ENCODE assay signal across 19 cellular contexts in the genomic region with DNA sequence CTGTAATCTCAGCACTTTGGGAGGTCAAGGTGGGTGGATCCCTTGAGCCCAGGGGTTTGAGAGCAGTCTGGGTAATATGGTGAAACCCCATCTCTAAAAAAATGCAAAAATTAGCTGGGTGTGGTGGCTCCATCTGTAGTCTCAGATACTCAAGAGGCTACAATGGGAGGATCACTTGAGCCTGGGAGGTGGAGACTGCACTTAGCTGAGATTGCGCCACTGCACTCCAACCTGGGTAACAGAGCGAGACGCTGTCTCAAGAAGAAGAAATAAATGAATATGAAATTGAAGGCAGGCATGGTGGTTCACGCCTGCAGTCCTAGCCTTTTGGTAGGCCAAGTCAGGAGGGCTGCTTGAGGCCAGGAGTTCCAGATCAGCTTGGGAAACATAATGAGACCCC. TPM values are rescaled to one million over a fixed set of nuclear protein-coding genes. Genes with fewer than 3 reads are reported as not detected.
DNase-seq lines count a peak whose midpoint lies in the region; ATAC-seq and TF ChIP-seq lines count a peak whose summit lies in the region.
"Had no signal": no experiment of that assay in that cellular context is flagged by ENCODE, and none has a peak within 500 bp of the region (broad histone marks: within the 10 kb centered on the region; RNA-seq: fewer than 3 reads in every experiment).

No MANE protein-coding gene starts in this region.

- ATAC-seq in CD4-positive, alpha-beta T cell (ENCODE audit: poor library complexity): no peak
- no peak for ATAC-seq in activated T-helper 17 cell treated with anti-CD3 and anti-CD28 coated beads, Interleukin-2, amount 50 U/mL, for 72 hours (replicated peaks)
- ATAC-seq in naive thymus-derived CD4-positive, alpha-beta T cell: no peak

- CTCF ChIA-PET in CD4-positive, alpha-beta T cell (lab: Charles Lee): interaction anchor here (0.9 to 2.0 kb wide), 2 partner anchors 9 to 48 kb away, joined by 3 to 5 read pairs; no protein-coding TSS in a partner anchor
- CTCF ChIA-PET in naive thymus-derived CD4-positive, alpha-beta T cell (lab: Charles Lee): interaction anchor here (0.6 to 0.9 kb wide), 2 partner anchors 9 to 42 kb away, joined by 3 to 4 read pairs; no protein-coding TSS in a partner anchor

- no peak for DNase-seq in activated CD4-positive, alpha-beta T cell treated with anti-CD3 and anti-CD28 coated beads, Interleukin-2, amount 10 ng/mL, durations not matched to agents 24 days and 14 days
- DNase-seq in activated CD4-positive, alpha-beta T cell treated with anti-CD3 and anti-CD28 coated beads, Interleukin-2, amount 50 U/mL, for 1 hour: no peak
- DNase-seq in CD4-positive, alpha-beta T cell: no peak
- no peak for DNase-seq in naive thymus-derived CD4-positive, alpha-beta T cell
- DNase-seq in H4 (ENCODE audit: low spot score) (no peak), dorsolateral prefrontal cortex (no peak), NCI-H2081 (lab: John Stamatoyannopoulos, UW) (no peak)
- DNase-seq: activated CD4-positive, alpha-beta T cell treated with anti-CD3 and anti-CD28 coated beads, Interleukin-2, amount 50 U/mL, for 48 hours; DMS79 treated with DMSO at 0.1 percent for 48 hours; erythroblast; foreskin melanocyte; mesendoderm; MM.1S; NCI-H1694; NCI-H446 treated with DMSO at 0.1 percent for 48 hours; spleen; stimulated activated CD8-positive, alpha-beta memory T cell treated with anti-CD3 and anti-CD28 coated beads, Interleukin-4, amount 100 ng/mL, for 48 hours had no signal

- H3K36me3 Mint-ChIP-seq in activated CD4-positive, alpha-beta T cell treated with anti-CD3 and anti-CD28 coated beads, Interleukin-2, amount 10 ng/mL, durations not matched to agents 24 days and 14 days (ENCODE audit: low read depth): peaks cover 12% of the 10 kb centered on the region
- H3K36me3 Mint-ChIP-seq in CD4-positive, alpha-beta T cell (ENCODE audit: low read depth): peaks cover 26% of the 10 kb centered on the region
- H3K36me3 Mint-ChIP-seq in activated T-helper 17 cell treated with anti-CD3 and anti-CD28 coated beads, Interleukin-2, amount 50 U/mL, for 72 hours (ENCODE audit: low read depth): peaks cover 43% of the 10 kb centered on the region
- H3K36me3 Mint-ChIP-seq in naive thymus-derived CD4-positive, alpha-beta T cell: peaks cover 0 to 14% (median 4%) of the 10 kb centered on the region in 5 donors

- no peaks in the 10 kb centered on the region for H3K9me3 ChIP-seq in CD4-positive, alpha-beta T cell (ENCODE audit: control insufficient read depth, low read length)
- H3K9me3 ChIP-seq in naive thymus-derived CD4-positive, alpha-beta T cell (ENCODE audit: control insufficient read depth in 2 of 3, low read length in 3 of 3): no peaks in the 10 kb centered on the region
- H3K9me3 ChIP-seq: spleen had no signal

- intact Hi-C loops in activated CD4-positive, alpha-beta T cell treated with anti-CD3 and anti-CD28 coated beads, Interleukin-2, amount 10 ng/mL, durations not matched to agents 24 days and 14 days (cut with micrococcal nuclease): no loop called here
- intact Hi-C loops in CD4-positive, alpha-beta T cell (cut with DNase I, micrococcal nuclease): no loop called here
- intact Hi-C loops in naive thymus-derived CD4-positive, alpha-beta T cell (cut with micrococcal nuclease): no loop called here
- intact Hi-C loops in dorsolateral prefrontal cortex (cut with DNase I): no loop called here

- no peaks in the 10 kb centered on the region for H3K27me3 Mint-ChIP-seq in activated CD4-positive, alpha-beta T cell treated with anti-CD3 and anti-CD28 coated beads, Interleukin-2, amount 10 ng/mL, durations not matched to agents 24 days and 14 days
- H3K27me3 Mint-ChIP-seq in CD4-positive, alpha-beta T cell: no peaks in the 10 kb centered on the region
- no peaks in the 10 kb centered on the region for H3K27me3 Mint-ChIP-seq in activated T-helper 17 cell treated with anti-CD3 and anti-CD28 coated beads, Interleukin-2, amount 50 U/mL, for 72 hours
- H3K27me3 Mint-ChIP-seq in naive thymus-derived CD4-positive, alpha-beta T cell: no peaks in the 10 kb centered on the region
- H3K27me3 Mint-ChIP-seq: IgD-negative memory B cell had no signal

- peaks cover 28% of the 10 kb centered on the region for H3K4me1 Mint-ChIP-seq in activated CD4-positive, alpha-beta T cell treated with anti-CD3 and anti-CD28 coated beads, Interleukin-2, amount 10 ng/mL, durations not matched to agents 24 days and 14 days
- peaks cover 54% of the 10 kb centered on the region for H3K4me1 Mint-ChIP-seq in CD4-positive, alpha-beta T cell (ENCODE audit: low read depth)
- peaks cover 34% of the 10 kb centered on the region for H3K4me1 Mint-ChIP-seq in activated T-helper 17 cell treated with anti-CD3 and anti-CD28 coated beads, Interleukin-2, amount 50 U/mL, for 72 hours
- H3K4me1 Mint-ChIP-seq in naive thymus-derived CD4-positive, alpha-beta T cell: peaks cover 35 to 55% (median 45%) of the 10 kb centered on the region in 7 donors

- H3K4me3 Mint-ChIP-seq in activated CD4-positive, alpha-beta T cell treated with anti-CD3 and anti-CD28 coated beads, Interleukin-2, amount 10 ng/mL, durations not matched to agents 24 days and 14 days: no peak overlapping the region
- peak overlapping the region; percentile 16 for H3K4me3 Mint-ChIP-seq in CD4-positive, alpha-beta T cell
- H3K4me3 Mint-ChIP-seq in activated T-helper 17 cell treated with anti-CD3 and anti-CD28 coated beads, Interleukin-2, amount 50 U/mL, for 72 hours: no peak overlapping the region
- peak overlapping the region in 8 of 10 donors; percentile 9 to 58 (median 40) for H3K4me3 Mint-ChIP-seq in naive thymus-derived CD4-positive, alpha-beta T cell
- H3K4me3 Mint-ChIP-seq: IgD-negative memory B cell had no signal

- no peak for TF ChIP-seq CTCF in CD4-positive, alpha-beta T cell (IDR thresholded peaks at IDR 0.05)
- TF ChIP-seq CTCF in dorsolateral prefrontal cortex (IDR thresholded peaks at IDR 0.05 in 54 of 56, conservative IDR thresholded peaks at IDR 0.05 in 2 of 56; ENCODE audit: low read depth in 1 of 56, partially characterized antibody in 56 of 56): no peak

- no peak overlapping the region for H3K27ac ChIP-seq in CD4-positive, alpha-beta T cell (ENCODE audit: low read depth, low read length)
- H3K27ac ChIP-seq in naive thymus-derived CD4-positive, alpha-beta T cell (ENCODE audit: low read depth, low read length): no peak overlapping the region
- H3K27ac ChIP-seq in dorsolateral prefrontal cortex: no peak overlapping the region

- POLR2A ChIA-PET in CD4-positive, alpha-beta T cell (lab: Charles Lee): interaction anchor here (0.9 kb wide), 1 partner anchor 22 kb away, joined by 3 read pairs; no protein-coding TSS in a partner anchor
- POLR2A ChIA-PET in naive thymus-derived CD4-positive, alpha-beta T cell (lab: Charles Lee): interaction anchor here (1.5 kb wide), 1 partner anchor 130 kb away, joined by 6 read pairs; a partner anchor contains a TSS

- H3K9me3 Mint-ChIP-seq in activated CD4-positive, alpha-beta T cell treated with anti-CD3 and anti-CD28 coated beads, Interleukin-2, amount 10 ng/mL, durations not matched to agents 24 days and 14 days: no peaks in the 10 kb centered on the region
- H3K9me3 Mint-ChIP-seq in CD4-positive, alpha-beta T cell: no peaks in the 10 kb centered on the region
- no peaks in the 10 kb centered on the region for H3K9me3 Mint-ChIP-seq in activated T-helper 17 cell treated with anti-CD3 and anti-CD28 coated beads, Interleukin-2, amount 50 U/mL, for 72 hours
- peaks cover 0 to 1% (median 0%) of the 10 kb centered on the region in 11 donors for H3K9me3 Mint-ChIP-seq in naive thymus-derived CD4-positive, alpha-beta T cell
- H3K9me3 Mint-ChIP-seq: IgD-negative memory B cell had no signal

- no peaks in the 10 kb centered on the region for H3K27me3 ChIP-seq in CD4-positive, alpha-beta T cell (ENCODE audit: control insufficient read depth, insufficient read depth, low read length)
- no peaks in the 10 kb centered on the region for H3K27me3 ChIP-seq in naive thymus-derived CD4-positive, alpha-beta T cell (ENCODE audit: control insufficient read depth in 2 of 2, insufficient read depth in 2 of 2, low read length in 2 of 2)
- no peaks in the 10 kb centered on the region for H3K27me3 ChIP-seq in dorsolateral prefrontal cortex
- H3K27me3 ChIP-seq: spleen had no signal

- H3K27ac Mint-ChIP-seq in activated CD4-positive, alpha-beta T cell treated with anti-CD3 and anti-CD28 coated beads, Interleukin-2, amount 10 ng/mL, durations not matched to agents 24 days and 14 days: peak overlapping the region; percentile 12
- peak overlapping the region; percentile 53 for H3K27ac Mint-ChIP-seq in CD4-positive, alpha-beta T cell
- H3K27ac Mint-ChIP-seq in activated T-helper 17 cell treated with anti-CD3 and anti-CD28 coated beads, Interleukin-2, amount 50 U/mL, for 72 hours: peak overlapping the region; percentile 55
- H3K27ac Mint-ChIP-seq in naive thymus-derived CD4-positive, alpha-beta T cell: peak overlapping the region in 8 of 9 donors; percentile 43 to 81 (median 68)

- H3K36me3 ChIP-seq in naive thymus-derived CD4-positive, alpha-beta T cell (ENCODE audit: control insufficient read depth in 2 of 3, insufficient read depth in 3 of 3, low read length in 3 of 3): peaks cover 0 to 14% (median 3%) of the 10 kb centered on the region in 3 experiments

- peaks cover 2 to 19% of the 10 kb centered on the region in 2 donors for H3K4me1 ChIP-seq in naive thymus-derived CD4-positive, alpha-beta T cell (ENCODE audit: control insufficient read depth in 2 of 2, insufficient read depth in 2 of 2, low read length in 2 of 2)

- H3K4me3 ChIP-seq in naive thymus-derived CD4-positive, alpha-beta T cell (ENCODE audit: low read length): no peak overlapping the region
- H3K4me3 ChIP-seq in dorsolateral prefrontal cortex: no peak overlapping the region
- H3K4me3 ChIP-seq: spleen had no signal

RNA-seq across cellular contexts. Expression of a gene that starts 21.4 kb away (rescaled TPM):
- 34.6 and 37.3 TPM in 2 replicates for total RNA-seq in activated CD4-positive, alpha-beta T cell treated with anti-CD3 and anti-CD28 coated beads, Interleukin-2, amount 10 ng/mL, durations not matched to agents 24 days and 14 days
- total RNA-seq in CD4-positive, alpha-beta T cell: 10 to 100 TPM; 21.8 to 22.2 TPM
- 10 to 100 TPM; 26.7 to 42.4 TPM for total RNA-seq in activated T-helper 17 cell treated with anti-CD3 and anti-CD28 coated beads, Interleukin-2, amount 50 U/mL, for 72 hours
- total RNA-seq in naive thymus-derived CD4-positive, alpha-beta T cell: 10 to 100 TPM; 26.4 to 51.2 (median 35.5) TPM
- 10 to 100 TPM in 1 of 2 donors, 1 to 10 TPM in 1; 3.5 to 12.3 TPM for polyA plus RNA-seq in naive thymus-derived CD4-positive, alpha-beta T cell
- total RNA-seq in H4 (2014; rRNA removed; shearing (Covaris generic)): 11.9 and 12.8 TPM in 2 replicates
- total RNA-seq in dorsolateral prefrontal cortex: 10 to 100 TPM; 17.4 to 42.6 (median 27.4) TPM

RNA-seq across cellular contexts. Expression of a gene that starts 39.8 kb away (rescaled TPM):
- 0.88 and 1.6 TPM in 2 replicates for total RNA-seq in activated CD4-positive, alpha-beta T cell treated with anti-CD3 and anti-CD28 coated beads, Interleukin-2, amount 10 ng/mL, durations not matched to agents 24 days and 14 days
- total RNA-seq in CD4-positive, alpha-beta T cell: 1 to 10 TPM; 3.6 to 4.2 TPM
- 1 to 10 TPM; 1.3 to 1.4 TPM for total RNA-seq in activated T-helper 17 cell treated with anti-CD3 and anti-CD28 coated beads, Interleukin-2, amount 50 U/mL, for 72 hours
- total RNA-seq in naive thymus-derived CD4-positive, alpha-beta T cell: 1 to 10 TPM; 2.0 to 8.1 (median 6.0) TPM
- 1 to 10 TPM in 1 of 2 donors, under 1 TPM in 1; 0.97 to 1.2 TPM for polyA plus RNA-seq in naive thymus-derived CD4-positive, alpha-beta T cell
- total RNA-seq in H4 (2014; rRNA removed; shearing (Covaris generic)): not detected in 2 replicates
- 10 to 100 TPM in 42 of 120 experiments, 1 to 10 TPM in 78; 3.6 to 17.8 (median 8.8) TPM for total RNA-seq in dorsolateral prefrontal cortex

RNA-seq across cellular contexts. Expression of a gene that starts 52.6 kb away (rescaled TPM):
- 126 and 134 TPM in 2 replicates for total RNA-seq in activated CD4-positive, alpha-beta T cell treated with anti-CD3 and anti-CD28 coated beads, Interleukin-2, amount 10 ng/mL, durations not matched to agents 24 days and 14 days
- 100 to 1,000 TPM; 141 to 145 TPM for total RNA-seq in CD4-positive, alpha-beta T cell
- total RNA-seq in activated T-helper 17 cell treated with anti-CD3 and anti-CD28 coated beads, Interleukin-2, amount 50 U/mL, for 72 hours: 10 to 100 TPM; 56.1 to 68.5 TPM
- 100 to 1,000 TPM in 4 of 5 experiments, 10 to 100 TPM in 1; 98.3 to 143 (median 118) TPM for total RNA-seq in naive thymus-derived CD4-positive, alpha-beta T cell
- 10 to 100 TPM; 12.3 to 19.0 TPM for polyA plus RNA-seq in naive thymus-derived CD4-positive, alpha-beta T cell
- total RNA-seq in H4 (2014; rRNA removed; shearing (Covaris generic)): 160 and 216 TPM in 2 replicates
- 100 to 1,000 TPM in 3 of 120 experiments, 10 to 100 TPM in 117; 46.9 to 108 (median 65.7) TPM for total RNA-seq in dorsolateral prefrontal cortex

RNA-seq across cellular contexts. Expression of a gene that starts 55.3 kb away (rescaled TPM):
- total RNA-seq in activated CD4-positive, alpha-beta T cell treated with anti-CD3 and anti-CD28 coated beads, Interleukin-2, amount 10 ng/mL, durations not matched to agents 24 days and 14 days: 514 and 546 TPM in 2 replicates
- total RNA-seq in CD4-positive, alpha-beta T cell: 100 to 1,000 TPM; 150 to 152 TPM
- total RNA-seq in activated T-helper 17 cell treated with anti-CD3 and anti-CD28 coated beads, Interleukin-2, amount 50 U/mL, for 72 hours: 100 to 1,000 TPM; 605 to 614 TPM
- total RNA-seq in naive thymus-derived CD4-positive, alpha-beta T cell: 100 to 1,000 TPM; 184 to 499 (median 337) TPM
- 100 to 1,000 TPM; 175 to 188 TPM for polyA plus RNA-seq in naive thymus-derived CD4-positive, alpha-beta T cell
- total RNA-seq in H4 (2014; rRNA removed; shearing (Covaris generic)): 978 and 1,126 TPM in 2 replicates
- 100 to 1,000 TPM; 347 to 585 (median 447) TPM for total RNA-seq in dorsolateral prefrontal cortex

Comparison
In these comparisons a context has a peak if more than half of its experiments do, and no peak if none do; other contexts are left out.
1. H3K27ac Mint-ChIP-seq: peak in every context shown above with its lines; median percentile 68 in naive thymus-derived CD4-positive, alpha-beta T cell; 55 in activated T-helper 17 cell treated with anti-CD3 and anti-CD28 coated beads, Interleukin-2, amount 50 U/mL, for 72 hours; 53 in CD4-positive, alpha-beta T cell; 12 in activated CD4-positive, alpha-beta T cell treated with anti-CD3 and anti-CD28 coated beads, Interleukin-2, amount 10 ng/mL, durations not matched to agents 24 days and 14 days.
2. H3K4me3 Mint-ChIP-seq: peak in CD4-positive, alpha-beta T cell (single experiment) and naive thymus-derived CD4-positive, alpha-beta T cell (8 of 10); none in activated CD4-positive, alpha-beta T cell treated with anti-CD3 and anti-CD28 coated beads, Interleukin-2, amount 10 ng/mL, durations not matched to agents 24 days and 14 days (single experiment) and activated T-helper 17 cell treated with anti-CD3 and anti-CD28 coated beads, Interleukin-2, amount 50 U/mL, for 72 hours (single experiment).